Comparison of ENCODE assay signal across 20 cellular contexts in the genomic region with DNA sequence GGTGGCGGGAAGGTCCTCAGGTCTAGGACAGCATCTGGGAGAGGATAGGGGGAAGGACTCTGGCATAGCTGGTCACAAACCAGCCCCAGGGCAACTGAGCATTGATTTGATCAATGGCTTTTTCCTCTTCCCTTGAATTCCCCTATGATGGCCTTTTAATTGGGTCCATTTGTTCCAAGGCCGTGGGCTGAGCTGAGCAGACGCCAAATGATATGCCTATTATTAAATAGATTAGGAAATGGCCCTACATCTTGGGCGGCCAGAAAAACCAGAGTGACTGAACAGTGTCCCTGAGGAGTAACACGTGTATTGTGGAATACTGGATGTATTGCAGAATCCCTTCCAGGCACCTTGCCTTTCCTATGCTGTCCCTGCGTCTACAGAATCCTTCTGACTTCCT. TPM values are rescaled to one million over a fixed set of nuclear protein-coding genes. Genes with fewer than 3 reads are reported as not detected.
"Had no signal": no experiment of that assay in that cellular context is flagged by ENCODE, and none has a peak within 500 bp of the region (broad histone marks: within the 10 kb centered on the region; RNA-seq: fewer than 3 reads in every experiment).

No MANE protein-coding gene starts in this region.

- H3K36me3 ChIP-seq: brain microvascular endothelial cell, right atrium auricular region had no signal

- H3K4me3 Mint-ChIP-seq: activated CD4-positive, alpha-beta T cell treated with anti-CD3 and anti-CD28 coated beads, Interleukin-2, amount 10 ng/mL, durations not matched to agents 7 days and 5 days; activated naive CD8-positive, alpha-beta T cell; effector memory CD8-positive, alpha-beta T cell; T-helper 2 cell treated with Interferon-gamma antibody and Interleukin-4, amounts not matched to agents 5 μg/mL and 100 μg/mL, for 36 hours had no signal

- FAIRE-seq: frontal cortex had no signal

- H3K27me3 ChIP-seq: brain microvascular endothelial cell, neutrophil, right atrium auricular region had no signal

- H3K27ac Mint-ChIP-seq: activated CD4-positive, alpha-beta T cell treated with anti-CD3 and anti-CD28 coated beads, Interleukin-2, amount 10 ng/mL, durations not matched to agents 7 days and 5 days; activated naive CD8-positive, alpha-beta T cell; effector memory CD8-positive, alpha-beta T cell; progenitor cell of endocrine pancreas; T-helper 2 cell treated with Interferon-gamma antibody and Interleukin-4, amounts not matched to agents 5 μg/mL and 100 μg/mL, for 36 hours had no signal

- H3K4me3 ChIP-seq: lung, right atrium auricular region had no signal

- H3K36me3 Mint-ChIP-seq: activated naive CD8-positive, alpha-beta T cell had no signal

- H3K9me3 ChIP-seq: neutrophil, right atrium auricular region had no signal

- H3K27ac ChIP-seq: brain microvascular endothelial cell, epithelial cell of prostate, neutrophil, right atrium auricular region had no signal

- H3K9me3 Mint-ChIP-seq: activated CD4-positive, alpha-beta T cell treated with anti-CD3 and anti-CD28 coated beads, Interleukin-2, amount 10 ng/mL, durations not matched to agents 7 days and 5 days; effector memory CD8-positive, alpha-beta T cell; T-helper 2 cell treated with Interferon-gamma antibody and Interleukin-4, amounts not matched to agents 5 μg/mL and 100 μg/mL, for 36 hours had no signal

- DNase-seq: activated CD4-positive, alpha-beta T cell treated with anti-CD3 and anti-CD28 coated beads, Interleukin-2, amount 10 ng/mL, durations not matched to agents 7 days and 5 days; activated CD4-positive, CD25-positive, alpha-beta regulatory T cell; activated CD8-positive, alpha-beta memory T cell treated with anti-CD3 and anti-CD28 coated beads for 24 hours; activated gamma-delta T cell treated with Interleukin-2 at 50 U/mL for 16 hours; anterior cingulate cortex; brain microvascular endothelial cell; cerebellar nuclear complex; dermis blood vessel endothelial cell; effector memory CD8-positive, alpha-beta T cell; head of caudate nucleus; midbrain; SW 1271 had no signal

- H3K27me3 Mint-ChIP-seq: activated naive CD8-positive, alpha-beta T cell had no signal

RNA-seq across cellular contexts. Expression of gene P2RY6, which starts 26.7 kb away (rescaled TPM):
- total RNA-seq: activated CD4-positive, alpha-beta T cell treated with anti-CD3 and anti-CD28 coated beads, Interleukin-2, amount 10 ng/mL, durations not matched to agents 7 days and 5 days; dermis blood vessel endothelial cell had no signal

RNA-seq across cellular contexts. Expression of gene P2RY2, which starts 27.4 kb away (rescaled TPM):
- total RNA-seq: activated CD4-positive, alpha-beta T cell treated with anti-CD3 and anti-CD28 coated beads, Interleukin-2, amount 10 ng/mL, durations not matched to agents 7 days and 5 days; frontal cortex had no signal
